Comparison of ENCODE assay signal across 1 cellular context in genomic region chr17:28554565-28554964, GRCh38.
TF ChIP-seq lines count a peak whose summit lies in the region.

No MANE protein-coding gene starts in this region.

TF ChIP-seq in K562, 482 proteins besides CTCF, POLR2A, EP300 and RAD21:
- TF ChIP-seq RBFOX2 (IDR thresholded peaks at IDR 0.05; ENCODE audit: low read depth, low read length), result 0 out of 2 replicates have a peak, but pooled peaks have one; percentile 24
- TF ChIP-seq ZNF253 (CRISPR knock-in tag; conservative IDR thresholded peaks at IDR 0.05), result no peak
